In the genomic region with DNA sequence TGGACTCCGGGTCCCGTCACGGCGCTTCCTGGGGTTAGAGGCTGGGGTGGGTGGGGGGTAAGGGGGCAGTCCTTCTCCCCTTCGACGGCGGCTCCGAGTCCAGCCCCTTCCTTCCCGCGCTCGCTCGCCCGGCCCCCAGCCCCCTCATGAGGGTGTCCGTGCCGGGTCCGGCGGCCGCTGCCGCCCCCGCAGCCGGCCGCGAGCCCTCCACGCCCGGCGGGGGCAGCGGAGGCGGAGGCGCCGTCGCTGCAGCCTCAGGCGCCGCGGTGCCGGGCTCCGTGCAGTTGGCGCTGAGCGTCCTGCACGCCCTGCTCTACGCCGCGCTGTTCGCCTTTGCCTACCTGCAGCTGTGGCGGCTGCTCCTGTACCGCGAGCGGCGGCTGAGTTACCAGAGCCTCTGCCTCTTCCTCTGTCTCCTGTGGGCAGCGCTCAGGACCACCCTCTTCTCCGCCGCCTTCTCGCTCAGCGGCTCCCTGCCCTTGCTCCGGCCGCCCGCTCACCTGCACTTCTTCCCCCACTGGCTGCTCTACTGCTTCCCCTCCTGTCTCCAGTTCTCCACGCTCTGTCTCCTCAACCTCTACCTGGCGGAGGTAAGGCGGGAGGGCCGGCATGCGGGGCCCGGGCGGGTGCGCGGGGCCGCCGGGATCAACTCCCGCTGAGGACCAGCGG, we compare ENCODE assay signal across 8 cellular contexts. TPM values are rescaled to one million over a fixed set of nuclear protein-coding genes. Genes with fewer than 3 reads are reported as not detected.
DNase-seq lines count a peak whose midpoint lies in the region; ATAC-seq and TF ChIP-seq lines count a peak whose summit lies in the region.

No MANE protein-coding gene starts in this region.

- TF ChIP-seq POLR2A in GM18505 (IDR thresholded peaks at IDR 0.05; ENCODE audit: borderline replicate concordance, extremely low read depth, insufficient read depth, insufficient read length): no peak

- peaks cover 22 to 27% of the 10 kb centered on the region in 2 donors for H3K4me1 Mint-ChIP-seq in natural killer cell treated with Interleukin-12 subunit alpha and Interleukin-12 subunit beta and Interleukin-15 and Interleukin-18, amount 100 ng/mL, for 72 hours (ENCODE audit: low read depth in 2 of 2)

- peak overlapping the region; percentile 70 to 84 for H3K27ac Mint-ChIP-seq in natural killer cell treated with Interleukin-12 subunit alpha and Interleukin-12 subunit beta and Interleukin-15 and Interleukin-18, amount 100 ng/mL, for 72 hours

- WGBS in esophagus, 2 donors: 1% methylated on average over 57 to 69 of the region's 69 CpGs

- H3K27me3 ChIP-seq in esophagus (ENCODE audit: control insufficient read depth in 1 of 2, insufficient read depth in 2 of 2, low read length in 2 of 2) (no peaks in the 10 kb centered on the region), thoracic aorta (replicated peaks; ENCODE audit: insufficient read depth) (no peaks in the 10 kb centered on the region)

- peak; percentile 76 for DNase-seq in NCI-H2171 treated with DMSO at 0.1 percent for 48 hours (lab: John Stamatoyannopoulos, UW)
- DNase-seq in activated CD8-positive, alpha-beta memory T cell treated with anti-CD3 and anti-CD28 coated beads for 48 hours (ENCODE audit: low read depth in 2 of 3, low spot score in 2 of 3): peak; percentile 6 to 12 (median 7)
- no peak for DNase-seq in natural killer cell treated with Interleukin-12 subunit alpha and Interleukin-12 subunit beta and Interleukin-15 and Interleukin-18, amount 100 ng/mL, for 72 hours (ENCODE audit: low spot score)
- DNase-seq in thoracic aorta (ENCODE audit: low spot score): no peak
- DNase-seq in kidney glomerular epithelial cell (lab: John Stamatoyannopoulos, UW): no peak

- H3K9me3 ChIP-seq in esophagus (ENCODE audit: control insufficient read depth in 2 of 2, insufficient read depth in 1 of 2, low read depth in 1 of 2, low read length in 1 of 2) (no peaks in the 10 kb centered on the region), thoracic aorta (no peaks in the 10 kb centered on the region)

- peak overlapping the region; percentile 62 to 86 for H3K27ac ChIP-seq in esophagus (ENCODE audit: low read depth in 2 of 2, low read length in 1 of 2)
- H3K27ac ChIP-seq in thoracic aorta: peak overlapping the region; percentile 50 to 70

- H3K4me3 ChIP-seq in esophagus (ENCODE audit: low read depth in 1 of 2, low read length in 2 of 2): peak overlapping the region; percentile 61 to 73
- H3K4me3 ChIP-seq in thoracic aorta: peak overlapping the region; percentile 82

- H3K4me1 ChIP-seq in esophagus (ENCODE audit: control insufficient read depth in 2 of 2, insufficient read depth in 2 of 2, low read length in 1 of 2): no peaks in the 10 kb centered on the region
- peaks cover 4 to 23% of the 10 kb centered on the region in 2 donors for H3K4me1 ChIP-seq in thoracic aorta (ENCODE audit: control insufficient read depth in 1 of 2, low read depth in 2 of 2)

- no peaks in the 10 kb centered on the region for H3K9me3 Mint-ChIP-seq in natural killer cell treated with Interleukin-12 subunit alpha and Interleukin-12 subunit beta and Interleukin-15 and Interleukin-18, amount 100 ng/mL, for 72 hours

- ATAC-seq in GM18505 (IDR thresholded peaks at IDR 0.05; ENCODE audit: unreplicated experiment): peak; percentile 22
- peak; percentile 30 for ATAC-seq in HG02885 (IDR thresholded peaks at IDR 0.05; ENCODE audit: poor library complexity, unreplicated experiment)
- peak; percentile 56 to 62 for ATAC-seq in natural killer cell treated with Interleukin-12 subunit alpha and Interleukin-12 subunit beta and Interleukin-15 and Interleukin-18, amount 100 ng/mL, for 72 hours
- ATAC-seq in thoracic aorta (ENCODE audit: insufficient number of reproducible peaks, low FRiP score, low read depth): peak; percentile 1

- no peaks in the 10 kb centered on the region for H3K36me3 Mint-ChIP-seq in natural killer cell treated with Interleukin-12 subunit alpha and Interleukin-12 subunit beta and Interleukin-15 and Interleukin-18, amount 100 ng/mL, for 72 hours

- peaks cover 0 to 5% of the 10 kb centered on the region in 2 donors for H3K27me3 Mint-ChIP-seq in natural killer cell treated with Interleukin-12 subunit alpha and Interleukin-12 subunit beta and Interleukin-15 and Interleukin-18, amount 100 ng/mL, for 72 hours

- peak overlapping the region; percentile 93 for H3K4me3 Mint-ChIP-seq in natural killer cell treated with Interleukin-12 subunit alpha and Interleukin-12 subunit beta and Interleukin-15 and Interleukin-18, amount 100 ng/mL, for 72 hours

- no peak for TF ChIP-seq CTCF in thoracic aorta (IDR thresholded peaks at IDR 0.05)

- H3K36me3 ChIP-seq in esophagus (ENCODE audit: control insufficient read depth in 2 of 2, insufficient read depth in 2 of 2, low read length in 1 of 2): no peaks in the 10 kb centered on the region
- H3K36me3 ChIP-seq in thoracic aorta: no peaks in the 10 kb centered on the region

RNA-seq across cellular contexts. Expression of a gene that starts 0.5 kb away (rescaled TPM):
- polyA plus RNA-seq in esophagus: under 1 TPM; 0.11 to 0.26 TPM
- under 1 TPM; 0.36 to 0.38 TPM for total RNA-seq in natural killer cell treated with Interleukin-12 subunit alpha and Interleukin-12 subunit beta and Interleukin-15 and Interleukin-18, amount 100 ng/mL, for 72 hours
- total RNA-seq in thoracic aorta: under 1 TPM; 0.14 to 0.99 TPM

RNA-seq across cellular contexts. Expression of a gene that starts 0.8 kb away (rescaled TPM):
- polyA plus RNA-seq in esophagus: 1 to 10 TPM; 1.3 to 1.9 TPM
- 10 to 100 TPM in 1 of 2 donors, 1 to 10 TPM in 1; 6.4 to 16.3 TPM for total RNA-seq in natural killer cell treated with Interleukin-12 subunit alpha and Interleukin-12 subunit beta and Interleukin-15 and Interleukin-18, amount 100 ng/mL, for 72 hours
- total RNA-seq in thoracic aorta: 10 to 100 TPM in 1 of 2 donors, 1 to 10 TPM in 1; 8.1 to 10.5 TPM

Comparison
In these comparisons a context has a peak if more than half of its experiments do, and no peak if none do; other contexts are left out.
1. ATAC-seq: peak in every context shown above with its lines; median percentile 59 in natural killer cell treated with Interleukin-12 subunit alpha and Interleukin-12 subunit beta and Interleukin-15 and Interleukin-18, amount 100 ng/mL, for 72 hours; 30 in HG02885; 22 in GM18505; 1 in thoracic aorta.
2. DNase-seq: peak in NCI-H2171 treated with DMSO at 0.1 percent for 48 hours (single experiment) and activated CD8-positive, alpha-beta memory T cell treated with anti-CD3 and anti-CD28 coated beads for 48 hours (3 of 3); none in natural killer cell treated with Interleukin-12 subunit alpha and Interleukin-12 subunit beta and Interleukin-15 and Interleukin-18, amount 100 ng/mL, for 72 hours (single experiment), thoracic aorta (single experiment) and kidney glomerular epithelial cell (single experiment).